36 cellular contexts compared by ENCODE assay signal in genomic region chr3:194054941-194055340, GRCh38.
"Had no signal": no experiment of that assay in that cellular context is flagged by ENCODE, and none has a peak within 500 bp of the region (broad histone marks: within the 10 kb centered on the region; RNA-seq: fewer than 3 reads in every experiment).

No MANE protein-coding gene starts in this region.

- H3K4me3 ChIP-seq: adrenal gland, ascending aorta, cardiac muscle cell, colonic mucosa, gastrocnemius medialis, left ventricle myocardium inferior, lung, mucosa of descending colon, skin epidermis, uterus had no signal

- H3K27ac Mint-ChIP-seq: activated naive CD4-positive, alpha-beta T cell treated with anti-CD3 and anti-CD28 coated beads for 36 hours; activated naive CD8-positive, alpha-beta T cell treated with anti-CD3 and anti-CD28 coated beads for 36 hours; activated T-helper 1 cell treated with anti-CD3 and anti-CD28 coated beads, Interleukin-12 subunit alpha, Interleukin-12 subunit beta, Interleukin-2, Interleukin-4 antibody, amounts not matched to agents 30 ng/mL and 10 ng/mL and 1 ng/mL, durations not matched to agents 14 hours and 24 hours and 36 hours; natural killer cell treated with Interleukin-12 subunit alpha and Interleukin-12 subunit beta and Interleukin-15 and Interleukin-18, amount 100 ng/mL, for 72 hours; progenitor cell of endocrine pancreas; stimulated activated naive CD8-positive, alpha-beta T cell treated with anti-CD3 and anti-CD28 coated beads, Interleukin-15, Interleukin-2, amounts not matched to agents 100 ng/mL and 50 ng/mL, for 24 hours; T-helper 2 cell treated with Interferon-gamma antibody and Interleukin-4, amounts not matched to agents 5 μg/mL and 100 μg/mL, for 36 hours; type B pancreatic cell had no signal

- H3K4me3 Mint-ChIP-seq: activated naive CD4-positive, alpha-beta T cell treated with anti-CD3 and anti-CD28 coated beads for 36 hours; activated naive CD8-positive, alpha-beta T cell treated with anti-CD3 and anti-CD28 coated beads for 36 hours; activated T-helper 1 cell treated with anti-CD3 and anti-CD28 coated beads, Interleukin-12 subunit alpha, Interleukin-12 subunit beta, Interleukin-2, Interleukin-4 antibody, amounts not matched to agents 30 ng/mL and 10 ng/mL and 1 ng/mL, durations not matched to agents 14 hours and 24 hours and 36 hours; brain; natural killer cell treated with Interleukin-12 subunit alpha and Interleukin-12 subunit beta and Interleukin-15 and Interleukin-18, amount 100 ng/mL, for 72 hours; stimulated activated naive CD8-positive, alpha-beta T cell treated with anti-CD3 and anti-CD28 coated beads, Interleukin-15, Interleukin-2, amounts not matched to agents 100 ng/mL and 50 ng/mL, for 24 hours; T-helper 2 cell treated with Interferon-gamma antibody and Interleukin-4, amounts not matched to agents 5 μg/mL and 100 μg/mL, for 36 hours; type B pancreatic cell had no signal

- H3K4me1 ChIP-seq: colonic mucosa, uterus had no signal

- H3K27ac ChIP-seq: adrenal gland, ascending aorta, cardiac muscle cell, colonic mucosa, gastrocnemius medialis, left ventricle myocardium inferior, neutrophil, skin epidermis, uterus, VCaP had no signal

- ATAC-seq: activated CD4-positive, CD25-positive, alpha-beta regulatory T cell treated with anti-CD3 and anti-CD28 coated beads, Interleukin-2, amount 50 U/mL, for 24 hours; gastrocnemius medialis; mucosa of descending colon; natural killer cell treated with Interleukin-12 subunit alpha and Interleukin-12 subunit beta and Interleukin-15 and Interleukin-18, amount 100 ng/mL, for 72 hours; sciatic nerve had no signal

- H3K36me3 Mint-ChIP-seq: activated naive CD8-positive, alpha-beta T cell treated with anti-CD3 and anti-CD28 coated beads for 36 hours; type B pancreatic cell had no signal

- H3K27me3 Mint-ChIP-seq: brain, progenitor cell of endocrine pancreas had no signal

- H3K27me3 ChIP-seq: adrenal gland, ascending aorta, cardiac muscle cell, colonic mucosa, gastrocnemius medialis, uterus had no signal

- H3K36me3 ChIP-seq: adrenal gland, ascending aorta, cardiac muscle cell, colonic mucosa, gastrocnemius medialis, neutrophil, uterus had no signal

- DNase-seq: activated CD4-positive, alpha-beta T cell treated with anti-CD3 and anti-CD28 coated beads for 48 hours; activated CD4-positive, alpha-beta T cell treated with anti-CD3 and anti-CD28 coated beads, Interleukin-2, amount 50 U/mL, for 48 hours; activated CD8-positive, alpha-beta memory T cell treated with anti-CD3 and anti-CD28 coated beads, Interleukin-2, amount 50 U/mL, for 4 hours; activated effector memory CD4-positive, alpha-beta T cell treated with anti-CD3 and anti-CD28 coated beads, Interleukin-2, amount 50 U/mL, for 16 hours; activated naive CD4-positive, alpha-beta T cell treated with anti-CD3 and anti-CD28 coated beads for 36 hours; activated naive CD8-positive, alpha-beta T cell treated with anti-CD3 and anti-CD28 coated beads for 36 hours; activated T-cell treated with anti-CD3 and anti-CD28 coated beads, Interleukin-2, amount 50 U/mL, for 1 hour; cerebellar nuclear complex; colonic mucosa; effector CD8-positive, alpha-beta T cell; gastrocnemius medialis; glutamatergic neuron; islet precursor cell; left ventricle myocardium inferior; mucosa of descending colon; retina; stimulated activated CD4-positive, alpha-beta T cell treated with anti-CD3 and anti-CD28 coated beads, Interleukin-12 subunit alpha, Interleukin-12 subunit beta, amount 100 ng/mL, for 4 hours; stimulated activated CD4-positive, alpha-beta T cell treated with anti-CD3 and anti-CD28 coated beads, Interleukin-4, amount 100 ng/mL, for 1 hour; substantia nigra; uterus had no signal

- H3K9me3 ChIP-seq: colonic mucosa, gastrocnemius medialis, neutrophil had no signal
